ENCODE assay signal across 11 cellular contexts in genomic region chr22:20807315-20807752, GRCh38. TPM values are rescaled to one million over a fixed set of nuclear protein-coding genes. Genes with fewer than 3 reads are reported as not detected.
A peak's percentile ranks its signal among the peaks of the same experiment; 100 is the strongest.
DNase-seq lines count a peak whose midpoint lies in the region; ATAC-seq and TF ChIP-seq lines count a peak whose summit lies in the region.
"Had no signal": no experiment of that assay in that cellular context is flagged by ENCODE, and none has a peak within 500 bp of the region (broad histone marks: within the 10 kb centered on the region; RNA-seq: fewer than 3 reads in every experiment).

No MANE protein-coding gene starts in this region.

- H3K36me3 ChIP-seq in HEK293 (ENCODE audit: control insufficient read depth in 2 of 2, insufficient read depth in 1 of 2, low read length in 2 of 2), result peaks cover 0 to 88% of the 10 kb centered on the region in 2 experiments; a peak in 2 of 3 replicates
- H3K36me3 ChIP-seq in skeletal muscle satellite cell (ENCODE audit: insufficient read depth, low read length), result peaks cover 53% of the 10 kb centered on the region
- peaks cover 66% of the 10 kb centered on the region for H3K36me3 ChIP-seq in CD4-positive, alpha-beta memory T cell (ENCODE audit: insufficient read depth, low read length)
- H3K36me3 ChIP-seq: ovary had no signal

- H3K4me3 Mint-ChIP-seq in CD4-positive, alpha-beta memory T cell, result no peak overlapping the region
- H3K4me3 Mint-ChIP-seq: activated T-helper 17 cell treated with anti-CD3 and anti-CD28 coated beads, Interleukin-2, amount 50 U/mL, for 72 hours had no signal

- H3K27ac ChIP-seq in HEK293 (ENCODE audit: extremely low read depth, low read depth, low read length), result no peak overlapping the region
- H3K27ac ChIP-seq in foreskin keratinocyte, result no peak overlapping the region
- no peak overlapping the region for H3K27ac ChIP-seq in CD4-positive, alpha-beta memory T cell (ENCODE audit: low read depth, low read length)
- H3K27ac ChIP-seq: ovary had no signal

- H3K4me3 ChIP-seq in HEK293 (ENCODE audit: low read depth, low read length) (no peak overlapping the region), skeletal muscle satellite cell (ENCODE audit: low read length) (no peak overlapping the region)
- H3K4me3 ChIP-seq in CD4-positive, alpha-beta memory T cell (ENCODE audit: low read length in 2 of 2), result no peak overlapping the region
- H3K4me3 ChIP-seq: ovary had no signal

- no peak overlapping the region for H3K9ac ChIP-seq in skeletal muscle satellite cell (ENCODE audit: low read depth, low read length)

- CTCF ChIA-PET in HEK293 (lab: Yijun Ruan, JAX) (no interaction called here), GM10248 (lab: Yijun Ruan, JAX) (no interaction called here)
- CTCF ChIA-PET in CD4-positive, alpha-beta memory T cell (lab: Charles Lee; ENCODE audit: partially characterized antibody), result no interaction called here

- POLR2A ChIA-PET in HEK293 (lab: Yijun Ruan, JAX), result no interaction called here
- POLR2A ChIA-PET in CD4-positive, alpha-beta memory T cell (lab: Charles Lee; ENCODE audit: partially characterized antibody), result no interaction called here
- POLR2A ChIA-PET in GM10248 (lab: Yijun Ruan, JAX), result no interaction called here

- no peak for TF ChIP-seq CTCF in HEK293 (tag by site-specific recombination; IDR thresholded peaks at IDR 0.05)
- TF ChIP-seq CTCF in foreskin keratinocyte (conservative IDR thresholded peaks at IDR 0.05), result no peak
- TF ChIP-seq CTCF in GM10248 (IDR thresholded peaks at IDR 0.05; ENCODE audit: control extremely low read depth, extremely low read depth, low read depth, missing control alignments), result no peak

- peak; percentile 22 for DNase-seq in SW480 (ENCODE audit: low spot score)
- DNase-seq in foreskin keratinocyte, result peak; percentile 19 to 55
- no peak for DNase-seq in CD4-positive, alpha-beta memory T cell
- DNase-seq in GM10248 (ENCODE audit: extremely low spot score), result no peak
- DNase-seq: NCI-H1092, ovary had no signal

- peaks cover 0 to 2% (median 0%) of the 10 kb centered on the region in 4 donors for H3K4me1 Mint-ChIP-seq in CD4-positive, alpha-beta memory T cell
- H3K4me1 Mint-ChIP-seq: activated T-helper 17 cell treated with anti-CD3 and anti-CD28 coated beads, Interleukin-2, amount 50 U/mL, for 72 hours had no signal

- H3K4me1 ChIP-seq in HEK293 (ENCODE audit: control insufficient read depth, insufficient read depth, low read length) (no peaks in the 10 kb centered on the region), foreskin keratinocyte (no peaks in the 10 kb centered on the region), skeletal muscle satellite cell (ENCODE audit: control insufficient read depth, insufficient read depth, low read length) (peaks cover 22% of the 10 kb centered on the region)
- H3K4me1 ChIP-seq in CD4-positive, alpha-beta memory T cell (ENCODE audit: insufficient read depth, low read length), result peaks cover 4% of the 10 kb centered on the region

- ATAC-seq in foreskin keratinocyte, result peak; percentile 34
- ATAC-seq in GM18511 (IDR thresholded peaks at IDR 0.05; ENCODE audit: unreplicated experiment), result no peak
- ATAC-seq in GM18909 (IDR thresholded peaks at IDR 0.05; ENCODE audit: poor library complexity, unreplicated experiment), result no peak
- ATAC-seq: activated T-helper 17 cell treated with anti-CD3 and anti-CD28 coated beads, Interleukin-2, amount 50 U/mL, for 72 hours had no signal

- peaks cover 69 to 82% of the 10 kb centered on the region in 2 donors for H3K36me3 Mint-ChIP-seq in CD4-positive, alpha-beta memory T cell

- H3K4me2 ChIP-seq in skeletal muscle satellite cell (ENCODE audit: low read length), result peak overlapping the region; percentile 35

- intact Hi-C loops in CD4-positive, alpha-beta memory T cell (cut with micrococcal nuclease), result no loop called here

- H3K9me3 ChIP-seq in HEK293 (ENCODE audit: control insufficient read depth, insufficient read depth, low read depth, low read length) (no peaks in the 10 kb centered on the region), skeletal muscle satellite cell (replicated peaks; ENCODE audit: low read length) (no peaks in the 10 kb centered on the region)
- H3K9me3 ChIP-seq in CD4-positive, alpha-beta memory T cell (ENCODE audit: control insufficient read depth in 1 of 2, low read length in 2 of 2), result no peaks in the 10 kb centered on the region
- H3K9me3 ChIP-seq: ovary had no signal

- no peaks in the 10 kb centered on the region for H3K27me3 ChIP-seq in foreskin keratinocyte
- H3K27me3 ChIP-seq in skeletal muscle satellite cell (ENCODE audit: control insufficient read depth, insufficient read depth, low read length), result no peaks in the 10 kb centered on the region
- no peaks in the 10 kb centered on the region for H3K27me3 ChIP-seq in CD4-positive, alpha-beta memory T cell (ENCODE audit: insufficient read depth, low read length)
- H3K27me3 ChIP-seq: ovary had no signal

- H3K27ac Mint-ChIP-seq in CD4-positive, alpha-beta memory T cell, result no peak overlapping the region
- H3K27ac Mint-ChIP-seq: activated T-helper 17 cell treated with anti-CD3 and anti-CD28 coated beads, Interleukin-2, amount 50 U/mL, for 72 hours had no signal

- H3K9me3 Mint-ChIP-seq in CD4-positive, alpha-beta memory T cell, result no peaks in the 10 kb centered on the region
- H3K9me3 Mint-ChIP-seq: activated T-helper 17 cell treated with anti-CD3 and anti-CD28 coated beads, Interleukin-2, amount 50 U/mL, for 72 hours had no signal

- no peaks in the 10 kb centered on the region for H3K27me3 Mint-ChIP-seq in CD4-positive, alpha-beta memory T cell
- H3K27me3 Mint-ChIP-seq: activated T-helper 17 cell treated with anti-CD3 and anti-CD28 coated beads, Interleukin-2, amount 50 U/mL, for 72 hours had no signal

TF ChIP-seq in HEK293, 187 proteins besides CTCF, POLR2A, EP300 and RAD21:
- TF ChIP-seq ZFP69B (tag by site-specific recombination; IDR thresholded peaks at IDR 0.05) (no peak), ZFP37 (tag by site-specific recombination; IDR thresholded peaks at IDR 0.05) (peak; percentile 73; the same call in 1 of the 2 replicates)

RNA-seq across cellular contexts. Expression of gene SERPIND1, which starts 33.4 kb away (rescaled TPM):
- total RNA-seq in foreskin keratinocyte, result not detected in 2 replicates
- not detected in 2 replicates for polyA plus RNA-seq in foreskin keratinocyte
- total RNA-seq in skeletal muscle satellite cell (2012; rRNA removed), result 0.22 TPM in 1 of 2 replicates, not detected in the other
- not detected for total RNA-seq in CD4-positive, alpha-beta memory T cell
- under 1 TPM; 0.07 to 0.29 TPM for polyA plus RNA-seq in CD4-positive, alpha-beta memory T cell

RNA-seq across cellular contexts. Expression of gene PI4KA, which starts 51.3 kb away (rescaled TPM):
- 26.0 and 27.9 TPM in 2 replicates for total RNA-seq in foreskin keratinocyte
- polyA plus RNA-seq in foreskin keratinocyte, result 19.7 and 20.9 TPM in 2 replicates
- 30.2 and 33.9 TPM in 2 replicates for total RNA-seq in skeletal muscle satellite cell (2012; rRNA removed)
- total RNA-seq in CD4-positive, alpha-beta memory T cell, result 100 to 1,000 TPM; 142 to 145 TPM
- 10 to 100 TPM; 31.5 to 78.5 TPM for polyA plus RNA-seq in CD4-positive, alpha-beta memory T cell

RNA-seq across cellular contexts. Expression of gene SNAP29, which starts 51.5 kb away (rescaled TPM):
- total RNA-seq in foreskin keratinocyte, result 16.3 and 17.7 TPM in 2 replicates
- polyA plus RNA-seq in foreskin keratinocyte, result 29.2 and 36.5 TPM in 2 replicates
- 8.3 and 9.4 TPM in 2 replicates for total RNA-seq in skeletal muscle satellite cell (2012; rRNA removed)
- 10 to 100 TPM; 24.4 to 26.1 TPM for total RNA-seq in CD4-positive, alpha-beta memory T cell
- 10 to 100 TPM; 18.8 to 27.8 TPM for polyA plus RNA-seq in CD4-positive, alpha-beta memory T cell

Comparison
In these comparisons a context has a peak if more than half of its experiments do, and no peak if none do; other contexts are left out.
1. DNase-seq: peak in SW480 (single experiment) and foreskin keratinocyte (2 of 2); none in CD4-positive, alpha-beta memory T cell (0 of 5) and GM10248 (single experiment).